9 cellular contexts compared by ENCODE assay signal in genomic region chr10:25061711-25062455, GRCh38.
A peak's percentile ranks its signal among the peaks of the same experiment; 100 is the strongest.
DNase-seq lines count a peak whose midpoint lies in the region; TF ChIP-seq lines count a peak whose summit lies in the region.
"Had no signal": no experiment of that assay in that cellular context is flagged by ENCODE, and none has a peak within 500 bp of the region (broad histone marks: within the 10 kb centered on the region; RNA-seq: fewer than 3 reads in every experiment).

No MANE protein-coding gene starts in this region.

- CTCF ChIA-PET in RWPE1 (lab: Yijun Ruan, JAX): no interaction called here

- no peaks in the 10 kb centered on the region for H3K9me3 Mint-ChIP-seq in nephron

- peak overlapping the region in 2 of 3 experiments; percentile 2 to 13 for H3K27ac Mint-ChIP-seq in nephron

- POLR2A ChIA-PET in RWPE1 (lab: Yijun Ruan, JAX; ENCODE audit: low non-redundant PET): interaction anchor here (1.0 kb wide), 1 partner anchor 338 kb away, joined by 3 read pairs; the partner anchor contains the start of gene ARHGAP21

- no peaks in the 10 kb centered on the region for H3K27me3 Mint-ChIP-seq in nephron (ENCODE audit: low read depth)

- no peaks in the 10 kb centered on the region for H3K4me1 Mint-ChIP-seq in nephron

- no peak overlapping the region for H3K4me3 ChIP-seq in epithelial cell of esophagus (ENCODE audit: low read length)
- H3K4me3 ChIP-seq: ovary had no signal

- no peak for TF ChIP-seq CTCF in RWPE1 (conservative IDR thresholded peaks at IDR 0.05; ENCODE audit: low read depth)
- TF ChIP-seq CTCF in epithelial cell of esophagus (IDR thresholded peaks at IDR 0.05; ENCODE audit: insufficient read depth, low read depth, low read length, missing control alignments): no peak
- no peak for TF ChIP-seq CTCF in nephron (IDR thresholded peaks at IDR 0.05; ENCODE audit: unreplicated experiment in 3 of 3)

- H3K27ac ChIP-seq in RWPE1: peak overlapping the region; percentile 96
- H3K27ac ChIP-seq: ovary had no signal

- H3K4me3 Mint-ChIP-seq in nephron: no peak overlapping the region

- peak; percentile 60 for DNase-seq in ELR (ENCODE audit: low read depth)
- no peak for DNase-seq in RWPE1 (ENCODE audit: low spot score)
- DNase-seq in epithelial cell of esophagus (ENCODE audit: low read depth): peak; percentile 78
- DNase-seq in hypothalamus (lab: John Stamatoyannopoulos, UW): no peak
- no peak for DNase-seq in NCI-H524 (lab: John Stamatoyannopoulos, UW)
- DNase-seq in superior temporal gyrus (ENCODE audit: extremely low spot score): no peak
- no peak for DNase-seq in NCI-H1694 treated with DMSO at 0.1 percent for 48 hours (lab: John Stamatoyannopoulos, UW)

- no peaks in the 10 kb centered on the region for H3K36me3 Mint-ChIP-seq in nephron (ENCODE audit: low read depth)

Comparison
In these comparisons a context has a peak if more than half of its experiments do, and no peak if none do; other contexts are left out.
1. DNase-seq: peak in ELR (single experiment) and epithelial cell of esophagus (single experiment); none in RWPE1 (single experiment), hypothalamus (0 of 51), NCI-H524 (0 of 2), superior temporal gyrus (single experiment) and NCI-H1694 treated with DMSO at 0.1 percent for 48 hours (single experiment).